Comparison of ENCODE assay signal across 10 cellular contexts in the genomic region with DNA sequence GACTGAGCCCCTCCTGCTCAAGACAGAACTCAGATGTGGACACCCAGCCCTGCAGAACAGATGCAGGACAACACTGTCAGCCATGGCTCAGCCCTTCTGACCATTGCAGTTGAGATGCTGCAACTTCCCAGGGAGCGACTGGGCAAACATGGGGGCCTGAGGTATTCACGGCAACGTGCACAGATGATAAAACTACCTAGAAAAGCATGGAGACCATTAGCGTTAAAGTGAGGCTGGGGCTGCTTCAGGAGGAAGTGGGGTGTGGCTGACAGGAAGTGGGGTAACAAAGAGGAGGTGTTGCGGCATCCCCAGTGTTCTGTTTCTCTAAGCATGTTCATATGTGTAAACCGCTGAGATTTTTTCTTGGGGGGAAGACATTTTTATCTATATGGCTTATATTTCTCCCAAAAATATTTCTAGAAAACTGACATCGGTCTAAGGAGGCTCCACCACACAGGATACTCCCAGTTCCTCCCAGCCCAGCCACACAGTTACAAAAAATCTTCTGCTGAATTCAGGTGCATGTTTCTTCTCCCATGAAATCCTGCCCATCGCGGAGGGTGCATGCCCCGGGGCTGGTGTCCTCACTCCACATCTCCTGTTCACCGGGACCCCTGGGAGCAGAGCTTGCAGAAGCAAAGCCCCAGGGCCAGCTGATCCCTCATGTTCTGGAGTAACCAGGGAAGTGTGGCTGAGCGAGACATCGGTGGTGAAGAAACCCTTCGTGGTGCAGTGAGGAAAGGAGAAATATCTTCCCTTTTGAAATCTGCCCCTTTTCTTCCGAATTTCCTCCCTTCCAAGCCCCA. TPM values are rescaled to one million over a fixed set of nuclear protein-coding genes. Genes with fewer than 3 reads are reported as not detected.
DNase-seq lines count a peak whose midpoint lies in the region; ATAC-seq and FAIRE-seq lines count a peak whose summit lies in the region.
"Had no signal": no experiment of that assay in that cellular context is flagged by ENCODE, and none has a peak within 500 bp of the region (broad histone marks: within the 10 kb centered on the region; RNA-seq: fewer than 3 reads in every experiment).

No MANE protein-coding gene starts in this region.

- peak overlapping the region; percentile 42 to 77 (median 59) for H3K4me3 Mint-ChIP-seq in T-cell
- no peak overlapping the region for H3K4me3 Mint-ChIP-seq in stimulated activated memory B cell treated with anti-CD40 and anti-IgM and Interleukin-4, amounts not matched to agents 10 μg/mL and 1 μg/mL and 100 μg/mL, for 72 hours

- H2BK5ac ChIP-seq in neuronal stem cell (ENCODE audit: low read length): no peak overlapping the region

- no peak overlapping the region for H3K14ac ChIP-seq in neuronal stem cell (ENCODE audit: low read length)

- H3K36me3 Mint-ChIP-seq in T-cell: no peaks in the 10 kb centered on the region
- H3K36me3 Mint-ChIP-seq in stimulated activated memory B cell treated with anti-CD40 and anti-IgM and Interleukin-4, amounts not matched to agents 10 μg/mL and 1 μg/mL and 100 μg/mL, for 72 hours: no peaks in the 10 kb centered on the region

- H3K27me3 ChIP-seq in neuronal stem cell (ENCODE audit: control insufficient read depth in 3 of 3, insufficient read depth in 3 of 3, low read depth in 1 of 3, low read length in 3 of 3): peaks cover 0 to 15% (median 0%) of the 10 kb centered on the region in 3 experiments

- peak overlapping the region; percentile 53 for H2AFZ ChIP-seq in neuronal stem cell (ENCODE audit: low read length)

- no peaks in the 10 kb centered on the region for H3K9me3 ChIP-seq in neuronal stem cell (replicated peaks in 1 of 2; ENCODE audit: control insufficient read depth in 2 of 2, insufficient read depth in 1 of 2, low read depth in 1 of 2, low read length in 2 of 2)

- no peak overlapping the region for H2BK12ac ChIP-seq in neuronal stem cell (ENCODE audit: low read length)

- H2AK5ac ChIP-seq in neuronal stem cell (ENCODE audit: low read depth, low read length): no peak overlapping the region

- in situ Hi-C loops in ACHN (cut with HindIII; ENCODE audit: low pct_ligation_motif_present, low pct_unique_long_range_greater_than_20kb, low sequenced_read_pairs): no loop called here

- H2BK120ac ChIP-seq in neuronal stem cell (ENCODE audit: low read depth, low read length): no peak overlapping the region

- CTCF ChIA-PET in T-cell (lab: Charles Lee): no interaction called here

- no peaks in the 10 kb centered on the region for H3K9me3 Mint-ChIP-seq in T-cell
- no peaks in the 10 kb centered on the region for H3K9me3 Mint-ChIP-seq in stimulated activated memory B cell treated with anti-CD40 and anti-IgM and Interleukin-4, amounts not matched to agents 10 μg/mL and 1 μg/mL and 100 μg/mL, for 72 hours

- no peak overlapping the region for H4K8ac ChIP-seq in neuronal stem cell (ENCODE audit: low read depth, low read length)

- H3K18ac ChIP-seq in neuronal stem cell (ENCODE audit: low read length): no peak overlapping the region

- no peak overlapping the region for H4K91ac ChIP-seq in neuronal stem cell (ENCODE audit: low read depth, low read length, poor library complexity)

- no peak overlapping the region for H3K4me3 ChIP-seq in neuronal stem cell (ENCODE audit: low read length in 2 of 2)

- H3K4me2 ChIP-seq in neuronal stem cell (ENCODE audit: insufficient read depth, low read length, poor library complexity, severe bottlenecking): no peak overlapping the region

- H3K23ac ChIP-seq in neuronal stem cell (ENCODE audit: low read depth, low read length, poor library complexity): no peak overlapping the region

- H3K4me1 Mint-ChIP-seq in T-cell: peaks cover 83 to 84% (median 84%) of the 10 kb centered on the region in 3 donors
- H3K4me1 Mint-ChIP-seq in stimulated activated memory B cell treated with anti-CD40 and anti-IgM and Interleukin-4, amounts not matched to agents 10 μg/mL and 1 μg/mL and 100 μg/mL, for 72 hours: peaks cover 20% of the 10 kb centered on the region

- no peak overlapping the region for H3K4ac ChIP-seq in neuronal stem cell (ENCODE audit: low read length)

- H3K9ac ChIP-seq in neuronal stem cell (ENCODE audit: low read depth, low read length, poor library complexity): peak overlapping the region; percentile 38

- H3K27ac ChIP-seq in neuronal stem cell (replicated peaks; ENCODE audit: low read length): no peak overlapping the region

- no peak for DNase-seq in GM18507 (ENCODE audit: extremely low spot score, insufficient read length, low read depth)
- peak in 33 of 34 experiments; percentile 33 to 75 (median 62) for DNase-seq in T-cell
- DNase-seq in amniotic epithelial cell (ENCODE audit: low read depth): peak; percentile 36
- DNase-seq in neuronal stem cell (ENCODE audit: low spot score): no peak
- DNase-seq in medulla oblongata (ENCODE audit: extremely low spot score): no peak
- no peak for DNase-seq in ACHN

- ATAC-seq in T-cell (replicated peaks in 1 of 4) (peak; percentile 87 to 99 (median 95)), HG03432 (IDR thresholded peaks at IDR 0.05; ENCODE audit: unreplicated experiment) (no peak)
- no peak for ATAC-seq in stimulated activated memory B cell treated with anti-CD40 and anti-IgM and Interleukin-4, amounts not matched to agents 10 μg/mL and 1 μg/mL and 100 μg/mL, for 72 hours

- H3K79me1 ChIP-seq in neuronal stem cell (ENCODE audit: low read depth, low read length): no peaks in the 10 kb centered on the region

- FAIRE-seq in GM18507 (lab: Jason Lieb, UNC): peak; percentile 51
- FAIRE-seq: RCC 7860 had no signal

- H2BK15ac ChIP-seq in neuronal stem cell (ENCODE audit: low read length): no peak overlapping the region

- whole genome bisulfite sequencing in neuronal stem cell (ENCODE audit: extremely low coverage in 2 of 2, insufficient read length in 2 of 2, insufficient replicate concordance in 1 of 2), 2 donors: no CpG with 5 or more reads among the region's 15 CpGs

- no peaks in the 10 kb centered on the region for H3K36me3 ChIP-seq in neuronal stem cell (replicated peaks in 1 of 2; ENCODE audit: control insufficient read depth in 2 of 2, insufficient read depth in 2 of 2, low read length in 2 of 2)

- H3K4me1 ChIP-seq in neuronal stem cell (ENCODE audit: control insufficient read depth in 2 of 2, insufficient read depth in 1 of 2, low read depth in 1 of 2, low read length in 2 of 2): peaks cover 0 to 3% of the 10 kb centered on the region in 2 donors

- H3K27me3 Mint-ChIP-seq in T-cell: peaks cover 0 to 2% of the 10 kb centered on the region in 2 donors
- peaks cover 66% of the 10 kb centered on the region for H3K27me3 Mint-ChIP-seq in stimulated activated memory B cell treated with anti-CD40 and anti-IgM and Interleukin-4, amounts not matched to agents 10 μg/mL and 1 μg/mL and 100 μg/mL, for 72 hours

- POLR2A ChIA-PET in T-cell (lab: Charles Lee): no interaction called here

- peak overlapping the region; percentile 93 to 97 for H3K27ac Mint-ChIP-seq in T-cell
- H3K27ac Mint-ChIP-seq in stimulated activated memory B cell treated with anti-CD40 and anti-IgM and Interleukin-4, amounts not matched to agents 10 μg/mL and 1 μg/mL and 100 μg/mL, for 72 hours: no peak overlapping the region

RNA-seq across cellular contexts. Expression of a gene that starts 1.1 kb away (rescaled TPM):
- total RNA-seq in T-cell: 1 to 10 TPM in 3 of 5 donors, under 1 TPM in 2; 0.73 to 2.6 (median 1.6) TPM
- polyA plus RNA-seq in neuronal stem cell (2013, experiment 1 of 2): 0.01 TPM
- polyA plus RNA-seq in neuronal stem cell (2013, experiment 2 of 2): not detected

RNA-seq across cellular contexts. Expression of a gene that starts 15.4 kb away (rescaled TPM):
- 10 to 100 TPM in 3 of 5 donors, 1 to 10 TPM in 2; 3.2 to 18.1 (median 15.9) TPM for total RNA-seq in T-cell
- polyA plus RNA-seq in neuronal stem cell (2013, experiment 1 of 2): 2.5 TPM
- polyA plus RNA-seq in neuronal stem cell (2013, experiment 2 of 2): 2.5 TPM

RNA-seq across cellular contexts. Expression of a gene that starts 18.5 kb away (rescaled TPM):
- total RNA-seq in T-cell: 1 to 10 TPM in 2 of 5 donors, under 1 TPM in 2, not detected in 1; 0.30 to 3.3 (median 1.0) TPM
- not detected for polyA plus RNA-seq in neuronal stem cell (2013, experiment 1 of 2)
- polyA plus RNA-seq in neuronal stem cell (2013, experiment 2 of 2): not detected

RNA-seq across cellular contexts. Expression of a gene that starts 40.9 kb away (rescaled TPM):
- under 1 TPM; 0.42 to 0.78 (median 0.70) TPM for total RNA-seq in T-cell
- 0.11 TPM for polyA plus RNA-seq in neuronal stem cell (2013, experiment 1 of 2)
- 0.25 TPM for polyA plus RNA-seq in neuronal stem cell (2013, experiment 2 of 2)
- total RNA-seq: omental fat pad had no signal

RNA-seq across cellular contexts. Expression of a gene that starts 58.7 kb away (rescaled TPM):
- not detected for total RNA-seq in T-cell
- polyA plus RNA-seq in neuronal stem cell (2013, experiment 1 of 2): not detected
- polyA plus RNA-seq in neuronal stem cell (2013, experiment 2 of 2): not detected
- total RNA-seq: omental fat pad had no signal

Comparison
In these comparisons a context has a peak if more than half of its experiments do, and no peak if none do; other contexts are left out.
1. DNase-seq: peak in T-cell (33 of 34) and amniotic epithelial cell (single experiment); none in GM18507 (single experiment), neuronal stem cell (single experiment), medulla oblongata (single experiment) and ACHN (single experiment).
2. ATAC-seq: peak in T-cell (4 of 4); none in stimulated activated memory B cell treated with anti-CD40 and anti-IgM and Interleukin-4, amounts not matched to agents 10 μg/mL and 1 μg/mL and 100 μg/mL, for 72 hours (single experiment) and HG03432 (single experiment).